ENCODE assay signal across 8 cellular contexts in genomic region chr6:170292111-170292777, GRCh38. TPM values are rescaled to one million over a fixed set of nuclear protein-coding genes. Genes with fewer than 3 reads are reported as not detected.
DNase-seq lines count a peak whose midpoint lies in the region; ATAC-seq, FAIRE-seq and TF ChIP-seq lines count a peak whose summit lies in the region.

No MANE protein-coding gene starts in this region.

- H3K27ac ChIP-seq in angular gyrus (ENCODE audit: low read depth, low read length), result peak overlapping the region; percentile 5
- H3K27ac ChIP-seq in lung (ENCODE audit: low read depth in 1 of 2, low read length in 1 of 2), result peak overlapping the region in 1 of 2 donors; percentile 67
- peak overlapping the region; percentile 52 to 90 (median 84) for H3K27ac ChIP-seq in upper lobe of left lung

- H3K27me3 Mint-ChIP-seq in activated naive CD4-positive, alpha-beta T cell treated with anti-CD3 and anti-CD28 coated beads for 36 hours (ENCODE audit: low read depth), result peaks cover 48% of the 10 kb centered on the region

- TF ChIP-seq EP300 in upper lobe of left lung (IDR thresholded peaks at IDR 0.05), result no peak

- WGBS in lung, 2 donors, result 9 to 12% methylated on average over 20 of the region's 20 CpGs
- 11 to 21% methylated on average over 18 to 20 of the region's 20 CpGs for WGBS in upper lobe of left lung, 2 donors

- intact Hi-C loops in activated naive CD4-positive, alpha-beta T cell treated with anti-CD3 and anti-CD28 coated beads for 36 hours (cut with micrococcal nuclease), result loop anchor here (1.0 to 10.0 kb wide), 13 partner anchors 115 to 1397 kb away; partner anchors contain the start of genes C6orf120 and WDR27

- no peak overlapping the region for H3K27ac Mint-ChIP-seq in activated naive CD4-positive, alpha-beta T cell treated with anti-CD3 and anti-CD28 coated beads for 36 hours

- TF ChIP-seq CTCF in lung (IDR thresholded peaks at IDR 0.05; ENCODE audit: control extremely low read depth, extremely low read depth) (no peak), upper lobe of left lung (IDR thresholded peaks at IDR 0.05) (no peak)

- no peak for FAIRE-seq in GM12892 (lab: Jason Lieb, UNC)

- peaks cover 3% of the 10 kb centered on the region for H3K27me3 ChIP-seq in lung (ENCODE audit: control insufficient read depth, insufficient read depth)
- peaks cover 0 to 59% (median 41%) of the 10 kb centered on the region in 4 donors for H3K27me3 ChIP-seq in upper lobe of left lung

- H3K36me3 Mint-ChIP-seq in activated naive CD4-positive, alpha-beta T cell treated with anti-CD3 and anti-CD28 coated beads for 36 hours (ENCODE audit: low read depth), result peaks cover 3% of the 10 kb centered on the region

- ATAC-seq in lung (ENCODE audit: insufficient read depth, low FRiP score), result no peak
- ATAC-seq in upper lobe of left lung (ENCODE audit: low FRiP score in 2 of 2), result no peak

- H3K4me1 Mint-ChIP-seq in activated naive CD4-positive, alpha-beta T cell treated with anti-CD3 and anti-CD28 coated beads for 36 hours (ENCODE audit: low read depth), result peaks cover 44% of the 10 kb centered on the region

- CTCF ChIA-PET in activated naive CD4-positive, alpha-beta T cell treated with anti-CD3 and anti-CD28 coated beads for 36 hours (lab: Charles Lee), result interaction anchor here (0.6 to 2.8 kb wide), 6 partner anchors 11 to 502 kb away, joined by 3 to 15 read pairs (median 4); partner anchors contain the start of gene FAM120B

- no peak for DNase-seq in activated naive CD4-positive, alpha-beta T cell treated with anti-CD3 and anti-CD28 coated beads for 36 hours
- DNase-seq in activated naive CD4-positive, alpha-beta T cell treated with Interleukin-2 at 50 U/mL for 16 hours, result no peak
- DNase-seq in lung (ENCODE audit: low spot score) (no peak), upper lobe of left lung (no peak), GM12892 (ENCODE audit: insufficient read length) (no peak), D341Med (ENCODE audit: low spot score) (no peak)
- DNase-seq in activated CD4-positive, alpha-beta T cell treated with anti-CD3 and anti-CD28 coated beads for 48 hours, result no peak

- H3K9me3 Mint-ChIP-seq in activated naive CD4-positive, alpha-beta T cell treated with anti-CD3 and anti-CD28 coated beads for 36 hours, result no peaks in the 10 kb centered on the region

- H3K36me3 ChIP-seq in lung (ENCODE audit: control insufficient read depth in 2 of 2, insufficient read depth in 2 of 2, low read length in 2 of 2), result no peaks in the 10 kb centered on the region
- H3K36me3 ChIP-seq in upper lobe of left lung, result no peaks in the 10 kb centered on the region

- TF ChIP-seq POLR2A in upper lobe of left lung (IDR thresholded peaks at IDR 0.05) (no peak), GM12892 (IDR thresholded peaks at IDR 0.05; ENCODE audit: low read depth, low read length) (no peak)

- H3K9me3 ChIP-seq in lung (ENCODE audit: control insufficient read depth in 2 of 2, insufficient read depth in 1 of 2, low read length in 1 of 2) (peaks cover 0 to 2% of the 10 kb centered on the region in 2 donors), upper lobe of left lung (no peaks in the 10 kb centered on the region)

- peak overlapping the region; percentile 6 for H3K4me3 ChIP-seq in lung
- H3K4me3 ChIP-seq in upper lobe of left lung, result peak overlapping the region in 3 of 4 donors; percentile 62 to 88 (median 66)

- H3K4me3 Mint-ChIP-seq in activated naive CD4-positive, alpha-beta T cell treated with anti-CD3 and anti-CD28 coated beads for 36 hours, result peak overlapping the region; percentile 67

- H3K4me1 ChIP-seq in lung (ENCODE audit: control insufficient read depth in 2 of 2, insufficient read depth in 2 of 2, low read length in 2 of 2) (peaks cover 0 to 41% of the 10 kb centered on the region in 2 donors), upper lobe of left lung (peaks cover 61 to 87% (median 75%) of the 10 kb centered on the region in 4 donors)

RNA-seq across cellular contexts. Expression of gene DLL1, which starts 1.4 kb away (rescaled TPM):
- 1 to 10 TPM; 3.2 to 3.5 TPM for total RNA-seq in activated naive CD4-positive, alpha-beta T cell treated with anti-CD3 and anti-CD28 coated beads for 36 hours
- total RNA-seq in lung (10 to 100 TPM; 16.2 to 16.9 TPM), upper lobe of left lung (10 to 100 TPM in 3 of 6 donors, 1 to 10 TPM in 3; 3.8 to 20.1 (median 10.2) TPM)
- polyA plus RNA-seq in lung, result 10 to 100 TPM in 1 of 2 donors, 1 to 10 TPM in 1; 6.2 to 10.2 TPM
- 0.17 TPM for polyA plus RNA-seq in GM12892 (2012; ENCODE audit: missing spikeins)

RNA-seq across cellular contexts. Expression of gene FAM120B, which starts 14.3 kb away (rescaled TPM):
- 10 to 100 TPM; 15.5 to 16.1 TPM for total RNA-seq in activated naive CD4-positive, alpha-beta T cell treated with anti-CD3 and anti-CD28 coated beads for 36 hours
- 10 to 100 TPM; 29.5 to 35.6 TPM for total RNA-seq in lung
- 10 to 100 TPM in 1 of 2 donors, 1 to 10 TPM in 1; 8.5 to 11.8 TPM for polyA plus RNA-seq in lung
- total RNA-seq in upper lobe of left lung, result 10 to 100 TPM; 20.1 to 51.3 (median 28.3) TPM
- 13.7 TPM for polyA plus RNA-seq in GM12892 (2012; ENCODE audit: missing spikeins)
